In the genomic region with DNA sequence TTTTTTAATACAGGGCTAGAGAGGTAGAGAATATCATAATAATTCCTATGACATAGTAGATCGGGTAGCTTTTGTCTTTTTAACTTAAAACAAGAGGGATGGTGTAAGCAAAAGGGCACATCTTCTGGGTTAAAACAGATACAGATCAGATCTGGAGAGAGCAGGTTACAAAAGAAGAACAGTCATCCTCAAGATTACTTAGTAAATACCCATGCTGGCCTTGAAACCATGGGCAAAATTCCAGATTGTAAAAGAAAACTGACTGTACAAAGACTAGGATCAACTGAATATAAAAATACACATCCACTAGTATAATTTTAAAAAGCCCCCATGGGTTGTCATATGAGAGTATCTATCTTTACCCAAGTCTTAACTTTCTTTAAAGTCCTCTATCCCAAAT, we compare ENCODE assay signal across 24 cellular contexts.
DNase-seq lines count a peak whose midpoint lies in the region; ATAC-seq and FAIRE-seq lines count a peak whose summit lies in the region.
"Had no signal": no experiment of that assay in that cellular context is flagged by ENCODE, and none has a peak within 500 bp of the region (broad histone marks: within the 10 kb centered on the region; RNA-seq: fewer than 3 reads in every experiment).

No MANE protein-coding gene starts in this region.

- FAIRE-seq in HTR-8/SVneo (lab: Jason Lieb, UNC): no peak
- FAIRE-seq: RCC 7860 had no signal

- DNase-seq in activated T-cell treated with anti-CD3 and anti-CD28 coated beads, Interleukin-2, amount 50 U/mL, for 72 hours: no peak
- DNase-seq in activated T-cell treated with anti-CD3 and anti-CD28 coated beads, Interleukin-2, amount 50 U/mL, for 24 hours: no peak
- peak; percentile 26 for DNase-seq in astrocyte of the hippocampus (ENCODE audit: low read depth, low spot score)
- peak; percentile 83 for DNase-seq in iris pigment epithelial cell (ENCODE audit: low read depth)
- no peak for DNase-seq in middle frontal gyrus (ENCODE audit: extremely low spot score, low spot score)
- no peak for DNase-seq in HTR-8/SVneo (ENCODE audit: insufficient read length, low spot score)
- DNase-seq: activated CD4-positive, alpha-beta memory T cell treated with anti-CD3 and anti-CD28 coated beads for 36 hours; activated naive CD4-positive, alpha-beta T cell; activated T-cell treated with anti-CD3 and anti-CD28 coated beads for 4 hours; amygdala; central memory CD4-positive, alpha-beta T cell; glutamatergic neuron; H7; Karpas-422; left ventricle myocardium inferior; NCI-H1092 treated with DMSO at 0.1 percent for 48 hours; NCI-H2029 treated with DMSO at 0.1 percent for 48 hours; NCI-H510A; stimulated activated CD8-positive, alpha-beta memory T cell treated with anti-CD3 and anti-CD28 coated beads, Interleukin-4, amount 100 ng/mL, for 48 hours; T-helper 2 cell; upper lobe of right lung had no signal

- peaks cover 52% of the 10 kb centered on the region for H3K4me1 Mint-ChIP-seq in activated T-cell treated with anti-CD3 and anti-CD28 coated beads, Interleukin-2, amount 50 U/mL, for 72 hours (ENCODE audit: low read depth)
- peaks cover 74% of the 10 kb centered on the region for H3K4me1 Mint-ChIP-seq in activated T-cell treated with anti-CD3 and anti-CD28 coated beads, Interleukin-2, amount 50 U/mL, for 24 hours (ENCODE audit: low read depth)

- no peak overlapping the region for H3K4me3 Mint-ChIP-seq in activated T-cell treated with anti-CD3 and anti-CD28 coated beads, Interleukin-2, amount 50 U/mL, for 72 hours
- no peak overlapping the region for H3K4me3 Mint-ChIP-seq in activated T-cell treated with anti-CD3 and anti-CD28 coated beads, Interleukin-2, amount 50 U/mL, for 24 hours
- H3K4me3 Mint-ChIP-seq: activated CD4-positive, alpha-beta memory T cell treated with anti-CD3 and anti-CD28 coated beads for 36 hours had no signal

- no peaks in the 10 kb centered on the region for H3K9me3 Mint-ChIP-seq in activated T-cell treated with anti-CD3 and anti-CD28 coated beads, Interleukin-2, amount 50 U/mL, for 72 hours
- no peaks in the 10 kb centered on the region for H3K9me3 Mint-ChIP-seq in activated T-cell treated with anti-CD3 and anti-CD28 coated beads, Interleukin-2, amount 50 U/mL, for 24 hours
- H3K9me3 Mint-ChIP-seq: activated CD4-positive, alpha-beta memory T cell treated with anti-CD3 and anti-CD28 coated beads for 36 hours had no signal

- peak overlapping the region; percentile 18 for H3K27ac Mint-ChIP-seq in activated T-cell treated with anti-CD3 and anti-CD28 coated beads, Interleukin-2, amount 50 U/mL, for 72 hours
- H3K27ac Mint-ChIP-seq in activated T-cell treated with anti-CD3 and anti-CD28 coated beads, Interleukin-2, amount 50 U/mL, for 24 hours: no peak overlapping the region
- H3K27ac Mint-ChIP-seq: activated CD4-positive, alpha-beta memory T cell treated with anti-CD3 and anti-CD28 coated beads for 36 hours had no signal

- H3K36me3 Mint-ChIP-seq in activated T-cell treated with anti-CD3 and anti-CD28 coated beads, Interleukin-2, amount 50 U/mL, for 72 hours (ENCODE audit: insufficient read depth in 2 of 2): no peaks in the 10 kb centered on the region
- peaks cover 18% of the 10 kb centered on the region for H3K36me3 Mint-ChIP-seq in activated T-cell treated with anti-CD3 and anti-CD28 coated beads, Interleukin-2, amount 50 U/mL, for 24 hours (ENCODE audit: low read depth)

- ATAC-seq in activated T-cell treated with anti-CD3 and anti-CD28 coated beads, Interleukin-2, amount 50 U/mL, for 72 hours (replicated peaks in 1 of 2): no peak
- no peak for ATAC-seq in HG02884 (IDR thresholded peaks at IDR 0.05; ENCODE audit: unreplicated experiment)
- no peak for ATAC-seq in GM19324 (IDR thresholded peaks at IDR 0.05; ENCODE audit: low FRiP score, unreplicated experiment)
- ATAC-seq: upper lobe of right lung had no signal

- H3K27me3 Mint-ChIP-seq in activated T-cell treated with anti-CD3 and anti-CD28 coated beads, Interleukin-2, amount 50 U/mL, for 72 hours (ENCODE audit: low read depth): no peaks in the 10 kb centered on the region
- H3K27me3 Mint-ChIP-seq in activated T-cell treated with anti-CD3 and anti-CD28 coated beads, Interleukin-2, amount 50 U/mL, for 24 hours: no peaks in the 10 kb centered on the region
- H3K27me3 Mint-ChIP-seq: activated CD4-positive, alpha-beta memory T cell treated with anti-CD3 and anti-CD28 coated beads for 36 hours had no signal

Comparison
In these comparisons a context has a peak if more than half of its experiments do, and no peak if none do; other contexts are left out.
1. DNase-seq: peak in astrocyte of the hippocampus (single experiment) and iris pigment epithelial cell (single experiment); none in activated T-cell treated with anti-CD3 and anti-CD28 coated beads, Interleukin-2, amount 50 U/mL, for 72 hours (0 of 2), activated T-cell treated with anti-CD3 and anti-CD28 coated beads, Interleukin-2, amount 50 U/mL, for 24 hours (single experiment), middle frontal gyrus (single experiment) and HTR-8/SVneo (single experiment).